9 cellular contexts compared by ENCODE assay signal in the genomic region with DNA sequence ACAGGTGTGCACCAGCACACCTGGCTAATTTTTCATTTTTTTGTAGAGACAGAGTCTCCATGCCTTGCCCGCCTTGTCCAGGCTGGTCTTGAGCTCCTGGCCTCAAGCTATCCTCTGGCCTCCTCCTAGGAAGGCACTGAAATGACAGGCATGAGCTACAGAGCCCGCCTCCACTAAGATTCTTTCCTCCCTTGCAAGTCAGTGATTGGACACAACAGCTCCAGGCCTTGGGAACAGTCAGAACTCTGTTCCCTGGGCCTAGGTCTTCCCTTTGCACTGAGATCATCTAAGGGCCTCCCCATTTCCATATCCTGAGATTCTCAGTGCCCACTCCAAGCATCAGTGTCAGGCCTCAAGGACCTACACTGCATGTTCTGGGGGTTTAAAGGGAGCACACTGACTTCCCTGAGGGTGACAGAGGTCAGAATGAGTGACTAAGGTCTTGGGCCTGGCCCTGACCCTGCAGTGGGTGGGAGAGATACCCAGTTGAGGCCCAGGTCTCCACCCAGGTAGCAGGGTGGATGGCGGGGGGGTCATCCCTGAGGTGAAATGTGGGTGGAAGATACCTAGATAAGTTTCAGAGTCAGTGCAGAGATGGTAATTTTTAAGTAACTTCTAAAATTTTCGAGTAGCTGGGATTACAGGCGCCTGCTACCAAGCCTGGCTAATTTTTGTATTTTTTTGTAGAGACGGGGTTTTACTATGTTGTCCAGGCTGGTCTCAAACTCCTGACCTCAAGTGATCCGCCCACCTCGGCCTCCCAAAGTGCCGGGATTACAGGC. TPM values are rescaled to one million over a fixed set of nuclear protein-coding genes. Genes with fewer than 3 reads are reported as not detected.
DNase-seq lines count a peak whose midpoint lies in the region; ATAC-seq and TF ChIP-seq lines count a peak whose summit lies in the region.
"Had no signal": no experiment of that assay in that cellular context is flagged by ENCODE, and none has a peak within 500 bp of the region (broad histone marks: within the 10 kb centered on the region; RNA-seq: fewer than 3 reads in every experiment).

No MANE protein-coding gene starts in this region.

- no peaks in the 10 kb centered on the region for H3K9me2 ChIP-seq in Karpas-422 (replicated peaks; ENCODE audit: insufficient read depth, low read length)

- no peaks in the 10 kb centered on the region for H3K9me3 Mint-ChIP-seq in CD8-positive, alpha-beta T cell
- no peaks in the 10 kb centered on the region for H3K9me3 Mint-ChIP-seq in nephron progenitor cell

- TF ChIP-seq CTCF in CD8-positive, alpha-beta T cell (IDR thresholded peaks at IDR 0.05) = no peak
- no peak for TF ChIP-seq CTCF in cardiac fibroblast (IDR thresholded peaks at IDR 0.05; ENCODE audit: low read depth, low read length)
- no peak for TF ChIP-seq CTCF in nephron progenitor cell (IDR thresholded peaks at IDR 0.05)

- no peak overlapping the region for H3K4me2 ChIP-seq in Karpas-422 (ENCODE audit: low read depth, low read length, poor library complexity, severe bottlenecking)

- no peaks in the 10 kb centered on the region for H3K27me3 Mint-ChIP-seq in CD8-positive, alpha-beta T cell (ENCODE audit: low read depth)
- peaks cover 8% of the 10 kb centered on the region for H3K27me3 Mint-ChIP-seq in nephron progenitor cell (ENCODE audit: low read depth, poor library complexity)

- DNase-seq in CD8-positive, alpha-beta T cell = no peak
- no peak for DNase-seq in Karpas-422
- peak; percentile 52 to 66 for DNase-seq in cardiac fibroblast (ENCODE audit: low read depth in 2 of 2)
- no peak for DNase-seq in nephron progenitor cell
- DNase-seq in NK-92 treated with Interleukin-12 subunit alpha and Interleukin-12 subunit beta, amount 100 ng/mL, for 24 hours (lab: John Stamatoyannopoulos, UW) = no peak
- DNase-seq in GM19240 (ENCODE audit: insufficient read length, low spot score) = no peak
- DNase-seq: stimulated activated CD4-positive, alpha-beta T cell treated with anti-CD3 and anti-CD28 coated beads, Interleukin-4, amount 100 ng/mL, for 24 hours had no signal

- H3K36me3 ChIP-seq in CD8-positive, alpha-beta T cell (ENCODE audit: insufficient read depth, low read length) = no peaks in the 10 kb centered on the region
- no peaks in the 10 kb centered on the region for H3K36me3 ChIP-seq in Karpas-422 (ENCODE audit: insufficient read depth, low read length)

- H3K4me3 Mint-ChIP-seq in CD8-positive, alpha-beta T cell = peak overlapping the region; percentile 74
- peak overlapping the region; percentile 83 for H3K4me3 Mint-ChIP-seq in nephron progenitor cell

- H3K36me3 Mint-ChIP-seq in CD8-positive, alpha-beta T cell = no peaks in the 10 kb centered on the region
- no peaks in the 10 kb centered on the region for H3K36me3 Mint-ChIP-seq in nephron progenitor cell (ENCODE audit: low read depth)

- H3K27ac Mint-ChIP-seq in CD8-positive, alpha-beta T cell = peak overlapping the region; percentile 45
- peak overlapping the region; percentile 21 for H3K27ac Mint-ChIP-seq in nephron progenitor cell

- intact Hi-C loops in CD8-positive, alpha-beta T cell (cut with DNase I, micrococcal nuclease) = no loop called here

- H3K4me1 Mint-ChIP-seq in CD8-positive, alpha-beta T cell (ENCODE audit: low read depth) = peaks cover 38% of the 10 kb centered on the region
- H3K4me1 Mint-ChIP-seq in nephron progenitor cell = peaks cover 45% of the 10 kb centered on the region

- H3K9me3 ChIP-seq in CD8-positive, alpha-beta T cell (ENCODE audit: low read length) = no peaks in the 10 kb centered on the region
- no peaks in the 10 kb centered on the region for H3K9me3 ChIP-seq in Karpas-422 (ENCODE audit: low read length)

- POLR2A ChIA-PET in CD8-positive, alpha-beta T cell (lab: Charles Lee) = interaction anchor here (2.0 to 3.0 kb wide), 3 partner anchors 27 to 55 kb away, joined by 8 to 83 read pairs (median 39); a partner anchor contains a TSS

- H3K4me3 ChIP-seq in CD8-positive, alpha-beta T cell (ENCODE audit: low read depth, low read length) = no peak overlapping the region
- H3K4me3 ChIP-seq in Karpas-422 (ENCODE audit: low read length) = no peak overlapping the region
- no peak overlapping the region for H3K4me3 ChIP-seq in cardiac fibroblast (replicated peaks in 1 of 2; ENCODE audit: low read depth in 2 of 2, low read length in 2 of 2)

- no peaks in the 10 kb centered on the region for H3K27me3 ChIP-seq in CD8-positive, alpha-beta T cell (ENCODE audit: insufficient read depth, low read length)
- no peaks in the 10 kb centered on the region for H3K27me3 ChIP-seq in Karpas-422 (ENCODE audit: low read length)

- H3K79me2 ChIP-seq in Karpas-422 (ENCODE audit: low read length) = no peaks in the 10 kb centered on the region

- peak overlapping the region; percentile 1; the same call in 1 of the 2 replicates for H3K9ac ChIP-seq in Karpas-422 (ENCODE audit: low read length)

- H4K20me1 ChIP-seq in Karpas-422 (ENCODE audit: insufficient read depth, low read depth, low read length) = no peaks in the 10 kb centered on the region

- no peak overlapping the region for H2AFZ ChIP-seq in Karpas-422 (ENCODE audit: low read length)

- no peak for ATAC-seq in CD8-positive, alpha-beta T cell
- ATAC-seq in GM21360 (IDR thresholded peaks at IDR 0.05; ENCODE audit: unreplicated experiment) = no peak
- ATAC-seq in GM21423 (IDR thresholded peaks at IDR 0.05; ENCODE audit: unreplicated experiment) = no peak

- no peak overlapping the region for H3K27ac ChIP-seq in CD8-positive, alpha-beta T cell (ENCODE audit: low read depth, low read length)
- peak overlapping the region; percentile 75 for H3K27ac ChIP-seq in Karpas-422 (ENCODE audit: low read length)

- H3K4me1 ChIP-seq in CD8-positive, alpha-beta T cell (ENCODE audit: insufficient read depth, low read length) = peaks cover 39% of the 10 kb centered on the region
- peaks cover 49% of the 10 kb centered on the region for H3K4me1 ChIP-seq in Karpas-422 (ENCODE audit: low read length)

- CTCF ChIA-PET in CD8-positive, alpha-beta T cell (lab: Charles Lee) = interaction anchor here (2.3 to 9.7 kb wide), 6 partner anchors 8 to 46 kb away, joined by 12 to 317 read pairs (median 44); a partner anchor contains a TSS

RNA-seq across cellular contexts. Expression of a gene that starts 17.3 kb away (rescaled TPM):
- 10 to 100 TPM; 28.7 to 31.5 TPM for total RNA-seq in CD8-positive, alpha-beta T cell
- total RNA-seq in Karpas-422 (2014; rRNA removed; shearing (Covaris generic); ENCODE audit: low replicate concordance) = 121 and 175 TPM in 2 replicates

RNA-seq across cellular contexts. Expression of a gene that starts 26.7 kb away (rescaled TPM):
- total RNA-seq in CD8-positive, alpha-beta T cell = 100 to 1,000 TPM; 625 to 631 TPM
- total RNA-seq in Karpas-422 (2014; rRNA removed; shearing (Covaris generic); ENCODE audit: low replicate concordance) = 2.5 and 4.0 TPM in 2 replicates

RNA-seq across cellular contexts. Expression of a gene that starts 34.6 kb away (rescaled TPM):
- under 1 TPM; 0.27 to 0.44 TPM for total RNA-seq in CD8-positive, alpha-beta T cell
- total RNA-seq in Karpas-422 (2014; rRNA removed; shearing (Covaris generic); ENCODE audit: low replicate concordance) = 6.6 and 10.5 TPM in 2 replicates

RNA-seq across cellular contexts. Expression of a gene that starts 36.2 kb away (rescaled TPM):
- total RNA-seq in CD8-positive, alpha-beta T cell = 1 to 10 TPM; 2.5 to 3.6 TPM
- total RNA-seq in Karpas-422 (2014; rRNA removed; shearing (Covaris generic); ENCODE audit: low replicate concordance) = 1.0 and 1.1 TPM in 2 replicates

RNA-seq across cellular contexts. Expression of a gene that starts 55.8 kb away (rescaled TPM):
- 1 to 10 TPM in 1 of 2 experiments, under 1 TPM in 1; 0.64 to 1.3 TPM for total RNA-seq in CD8-positive, alpha-beta T cell
- 3.1 and 4.6 TPM in 2 replicates for total RNA-seq in Karpas-422 (2014; rRNA removed; shearing (Covaris generic); ENCODE audit: low replicate concordance)

Comparison
In these comparisons a context has a peak if more than half of its experiments do, and no peak if none do; other contexts are left out.
1. DNase-seq: peak in cardiac fibroblast (2 of 2); none in CD8-positive, alpha-beta T cell (0 of 7), Karpas-422 (single experiment), nephron progenitor cell (single experiment), NK-92 treated with Interleukin-12 subunit alpha and Interleukin-12 subunit beta, amount 100 ng/mL, for 24 hours (single experiment) and GM19240 (single experiment).
2. RNA of a gene that starts 26.7 kb away (total RNA-seq): 625 to 631 TPM in CD8-positive, alpha-beta T cell; 2.5 to 4.0 TPM in Karpas-422; every median in the first group is over 100 times any median in the second.